In the genomic region with DNA sequence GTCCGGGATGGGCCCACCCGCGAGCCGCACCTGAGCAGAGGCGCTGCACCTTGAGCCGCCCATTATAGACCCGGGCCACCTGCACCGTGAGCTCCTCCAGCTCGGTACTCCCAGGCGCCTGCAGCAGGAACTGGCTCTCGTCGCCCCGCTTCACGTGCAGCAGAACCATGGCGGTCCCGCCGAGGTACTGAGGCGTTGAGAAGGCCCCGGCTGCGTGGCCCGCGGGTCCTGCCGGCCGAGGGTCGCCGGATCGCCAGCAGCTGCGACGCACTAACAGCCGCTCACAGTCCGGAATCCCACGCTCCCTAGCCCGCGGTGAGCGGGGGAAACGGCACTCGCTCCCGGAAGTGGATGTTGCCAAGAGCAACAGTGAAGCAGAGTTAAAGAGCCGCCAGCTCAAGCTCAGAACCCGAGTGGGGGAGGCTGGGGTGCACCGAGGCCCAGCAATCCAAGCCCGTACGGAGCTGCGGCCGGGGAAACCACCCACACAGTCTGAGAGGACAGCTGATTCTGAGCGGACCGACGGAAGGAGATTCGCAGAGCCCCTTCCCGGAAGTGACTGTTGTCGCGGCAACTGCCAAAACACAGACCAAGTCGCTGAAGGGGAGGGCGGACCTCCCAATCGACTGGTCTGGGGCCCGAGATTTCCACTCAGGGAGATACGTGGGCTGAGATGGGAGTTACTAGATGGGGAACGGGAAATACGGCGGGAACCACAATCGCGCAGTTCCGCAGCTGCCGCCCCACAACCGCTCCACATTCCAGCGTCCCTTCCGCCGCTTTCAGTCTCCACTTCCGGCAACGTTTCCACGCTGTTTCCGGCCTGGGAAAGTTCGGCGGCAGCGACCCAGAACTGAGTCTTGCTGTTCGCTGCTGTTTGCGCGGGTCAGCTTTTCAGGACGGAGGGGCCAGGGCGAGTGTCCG, we compare ENCODE assay signal across 1 cellular context.
TF ChIP-seq lines count a peak whose summit lies in the region.

A gene with protein sequence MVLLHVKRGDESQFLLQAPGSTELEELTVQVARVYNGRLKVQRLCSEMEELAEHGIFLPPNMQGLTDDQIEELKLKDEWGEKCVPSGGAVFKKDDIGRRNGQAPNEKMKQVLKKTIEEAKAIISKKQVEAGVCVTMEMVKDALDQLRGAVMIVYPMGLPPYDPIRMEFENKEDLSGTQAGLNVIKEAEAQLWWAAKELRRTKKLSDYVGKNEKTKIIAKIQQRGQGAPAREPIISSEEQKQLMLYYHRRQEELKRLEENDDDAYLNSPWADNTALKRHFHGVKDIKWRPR (minus strand): TSS at position 303 of the 924 bp plus-strand sequence. CDS start 134 bp downstream, at position 169.

TF ChIP-seq in HepG2, 621 proteins besides CTCF, POLR2A, EP300 and RAD21 (continued from another document and continues in another):
- no peak for TF ChIP-seq ZNF275 (CRISPR knock-in tag; IDR thresholded peaks at IDR 0.05; ENCODE audit: borderline replicate concordance)
- TF ChIP-seq ZNF670 (CRISPR knock-in tag; IDR thresholded peaks at IDR 0.05; ENCODE audit: borderline replicate concordance): peak; percentile 69; the same call in 1 of the 2 replicates
- TF ChIP-seq, protein P1, sequence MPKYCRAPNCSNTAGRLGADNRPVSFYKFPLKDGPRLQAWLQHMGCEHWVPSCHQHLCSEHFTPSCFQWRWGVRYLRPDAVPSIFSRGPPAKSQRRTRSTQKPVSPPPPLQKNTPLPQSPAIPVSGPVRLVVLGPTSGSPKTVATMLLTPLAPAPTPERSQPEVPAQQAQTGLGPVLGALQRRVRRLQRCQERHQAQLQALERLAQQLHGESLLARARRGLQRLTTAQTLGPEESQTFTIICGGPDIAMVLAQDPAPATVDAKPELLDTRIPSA (CRISPR knock-in tag; IDR thresholded peaks at IDR 0.05; ENCODE audit: borderline replicate concordance): peak; percentile 57; the same call in 1 of the 2 replicates
- TF ChIP-seq, protein P2, sequence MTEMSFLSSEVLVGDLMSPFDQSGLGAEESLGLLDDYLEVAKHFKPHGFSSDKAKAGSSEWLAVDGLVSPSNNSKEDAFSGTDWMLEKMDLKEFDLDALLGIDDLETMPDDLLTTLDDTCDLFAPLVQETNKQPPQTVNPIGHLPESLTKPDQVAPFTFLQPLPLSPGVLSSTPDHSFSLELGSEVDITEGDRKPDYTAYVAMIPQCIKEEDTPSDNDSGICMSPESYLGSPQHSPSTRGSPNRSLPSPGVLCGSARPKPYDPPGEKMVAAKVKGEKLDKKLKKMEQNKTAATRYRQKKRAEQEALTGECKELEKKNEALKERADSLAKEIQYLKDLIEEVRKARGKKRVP (CRISPR knock-in tag; IDR thresholded peaks at IDR 0.05): peak in 1 of 2 experiments; percentile 47; a peak in 1 of 4 replicates
- no peak for TF ChIP-seq SCMH1 (CRISPR knock-in tag; IDR thresholded peaks at IDR 0.05; ENCODE audit: borderline replicate concordance)
- TF ChIP-seq ETV5 (CRISPR knock-in tag; IDR thresholded peaks at IDR 0.05; ENCODE audit: borderline replicate concordance): peak; percentile 46
- no peak for TF ChIP-seq ZBTB42 (CRISPR knock-in tag; IDR thresholded peaks at IDR 0.05)
- TF ChIP-seq PRMT3 (CRISPR knock-in tag; IDR thresholded peaks at IDR 0.05; ENCODE audit: borderline replicate concordance, low read depth): no peak
- no peak for TF ChIP-seq BRCA1 (CRISPR knock-in tag; IDR thresholded peaks at IDR 0.05)
- no peak for TF ChIP-seq HNRNPK (IDR thresholded peaks at IDR 0.05; ENCODE audit: low read depth, low read length, poor library complexity, severe bottlenecking)
- TF ChIP-seq SIN3A (IDR thresholded peaks at IDR 0.05; ENCODE audit: borderline replicate concordance, low read depth, low read length): peak; percentile 98
- no peak; the same call in 1 of the 2 replicates for TF ChIP-seq EED (CRISPR knock-in tag; IDR thresholded peaks at IDR 0.05)
- TF ChIP-seq FIP1L1 (IDR thresholded peaks at IDR 0.05; ENCODE audit: borderline replicate concordance, insufficient read depth, low read depth, low read length): no peak
- TF ChIP-seq ATM (IDR thresholded peaks at IDR 0.05; ENCODE audit: borderline replicate concordance): no peak
- 0 out of 2 replicates have a peak, but pooled peaks have one; percentile 66 for TF ChIP-seq NAIF1 (CRISPR knock-in tag; IDR thresholded peaks at IDR 0.05; ENCODE audit: borderline replicate concordance)
- no peak for TF ChIP-seq NFYC (CRISPR knock-in tag; IDR thresholded peaks at IDR 0.05)
- no peak for TF ChIP-seq NR2F1 (CRISPR knock-in tag; IDR thresholded peaks at IDR 0.05)
- TF ChIP-seq THYN1 (CRISPR knock-in tag; IDR thresholded peaks at IDR 0.05; ENCODE audit: borderline replicate concordance, low read depth): no peak
- no peak for TF ChIP-seq HNF1A (IDR thresholded peaks at IDR 0.05; ENCODE audit: low read depth)
- peak; percentile 11; the same call in 1 of the 2 replicates for TF ChIP-seq HNF1A (CRISPR knock-in tag; IDR thresholded peaks at IDR 0.05; ENCODE audit: borderline replicate concordance)
- no peak for TF ChIP-seq NFE2L2 (IDR thresholded peaks at IDR 0.05; ENCODE audit: low read length)
- peak; percentile 43 for TF ChIP-seq ZNF281 (CRISPR knock-in tag; IDR thresholded peaks at IDR 0.05; ENCODE audit: borderline replicate concordance)
- TF ChIP-seq ZNF703 (CRISPR knock-in tag; IDR thresholded peaks at IDR 0.05; ENCODE audit: borderline replicate concordance): no peak; the same call in 1 of the 2 replicates
- TF ChIP-seq NBN (conservative IDR thresholded peaks at IDR 0.05): no peak
- TF ChIP-seq ZNF605 (CRISPR knock-in tag; IDR thresholded peaks at IDR 0.05): peak; percentile 57; the same call in 1 of the 2 replicates
- TF ChIP-seq ATRX (CRISPR knock-in tag; IDR thresholded peaks at IDR 0.05; ENCODE audit: borderline replicate concordance): no peak
- peak; percentile 97 for TF ChIP-seq TFAP4 (IDR thresholded peaks at IDR 0.05; ENCODE audit: borderline replicate concordance, low read depth)
- no peak for TF ChIP-seq CHCHD3 (CRISPR knock-in tag; IDR thresholded peaks at IDR 0.05)
- TF ChIP-seq ZNF253 (CRISPR knock-in tag; IDR thresholded peaks at IDR 0.05; ENCODE audit: borderline replicate concordance): no peak
- no peak; the same call in 1 of the 2 replicates for TF ChIP-seq ZNF33B (CRISPR knock-in tag; IDR thresholded peaks at IDR 0.05)
- TF ChIP-seq HDAC6 (IDR thresholded peaks at IDR 0.05; ENCODE audit: low read depth, low read length): no peak
- TF ChIP-seq MIER3 (CRISPR knock-in tag; IDR thresholded peaks at IDR 0.05; ENCODE audit: borderline replicate concordance): peak; percentile 61; the same call in 1 of the 2 replicates
- no peak for TF ChIP-seq STAT6 (CRISPR knock-in tag; IDR thresholded peaks at IDR 0.05; ENCODE audit: borderline replicate concordance)
- TF ChIP-seq RFXANK (CRISPR knock-in tag; IDR thresholded peaks at IDR 0.05): no peak
- TF ChIP-seq CEBPZ (IDR thresholded peaks at IDR 0.05; ENCODE audit: low read length): no peak
- TF ChIP-seq ZSCAN31 (CRISPR knock-in tag; IDR thresholded peaks at IDR 0.05; ENCODE audit: low read depth): no peak
- no peak for TF ChIP-seq IKZF1 (IDR thresholded peaks at IDR 0.05)
- TF ChIP-seq HDAC1 (CRISPR knock-in tag; IDR thresholded peaks at IDR 0.05): peak; percentile 98
